ENCODE assay signal across 22 cellular contexts in genomic region chr15:89155656-89156055, GRCh38.
DNase-seq lines count a peak whose midpoint lies in the region; ATAC-seq and TF ChIP-seq lines count a peak whose summit lies in the region.
"Had no signal": no experiment of that assay in that cellular context is flagged by ENCODE, and none has a peak within 500 bp of the region (broad histone marks: within the 10 kb centered on the region; RNA-seq: fewer than 3 reads in every experiment).

No MANE protein-coding gene starts in this region.

- H4K20me1 ChIP-seq in IMR-90 (ENCODE audit: insufficient read depth, low read length) (no peaks in the 10 kb centered on the region), GM23338 (replicated peaks; ENCODE audit: insufficient read depth) (0 out of 2 replicates have a peak, but pooled peaks cover 2% of the 10 kb centered on the region), Karpas-422 (ENCODE audit: insufficient read depth, low read depth, low read length) (no peaks in the 10 kb centered on the region)

- H3K79me2 ChIP-seq in GM23338 (replicated peaks; ENCODE audit: insufficient read depth) = no peaks in the 10 kb centered on the region
- H3K79me2 ChIP-seq in Karpas-422 (ENCODE audit: low read length) = no peaks in the 10 kb centered on the region

- TF ChIP-seq POLR2A in IMR-90 (IDR thresholded peaks at IDR 0.05; ENCODE audit: low read depth, low read length) (no peak), gastrocnemius medialis (IDR thresholded peaks at IDR 0.05) (peak; percentile 34 to 69)

- H2BK20ac ChIP-seq in IMR-90 (ENCODE audit: low read depth, low read length) = no peak overlapping the region

- dilution Hi-C loops in IMR-90 (cut with HindIII; ENCODE audit: low sequenced_read_pairs, unreplicated experiment) = no loop called here

- H3K9me3 ChIP-seq in IMR-90 (ENCODE audit: control insufficient read depth, insufficient read depth, low read length) = no peaks in the 10 kb centered on the region
- no peaks in the 10 kb centered on the region for H3K9me3 ChIP-seq in right atrium auricular region
- H3K9me3 ChIP-seq in gastrocnemius medialis = no peaks in the 10 kb centered on the region
- H3K9me3 ChIP-seq in Caco-2 = no peaks in the 10 kb centered on the region
- no peaks in the 10 kb centered on the region for H3K9me3 ChIP-seq in Karpas-422 (ENCODE audit: low read length)

- TF ChIP-seq CTCF in IMR-90 (conservative IDR thresholded peaks at IDR 0.05; ENCODE audit: low read depth, low read length) (no peak), right atrium auricular region (IDR thresholded peaks at IDR 0.05) (no peak), gastrocnemius medialis (IDR thresholded peaks at IDR 0.05 in 4 of 5, conservative IDR thresholded peaks at IDR 0.05 in 1 of 5) (no peak), GM23338 (conservative IDR thresholded peaks at IDR 0.05; ENCODE audit: low read depth in 2 of 2) (no peak), Caco-2 (IDR thresholded peaks at IDR 0.05; ENCODE audit: insufficient read depth in 1 of 2, low read depth in 1 of 2, low read length in 1 of 2, severe bottlenecking in 1 of 2, unreplicated experiment in 1 of 2) (no peak)

- H3K36me3 Mint-ChIP-seq in GM23338 (ENCODE audit: low read depth) = peaks cover 26% of the 10 kb centered on the region
- H3K36me3 Mint-ChIP-seq in Caco-2 (ENCODE audit: insufficient read depth, unreplicated experiment) = peaks cover 6% of the 10 kb centered on the region

- POLR2A ChIA-PET in IMR-90 (lab: Charles Lee; ENCODE audit: unreplicated experiment) (no interaction called here), Caco-2 (lab: Charles Lee) (no interaction called here)

- 100% methylated on average over 1 of the region's 6 CpGs; no CpG with 5 or more reads in 1 of the 2 experiments for WGBS in IMR-90 (ENCODE audit: extremely low coverage in 2 of 2, insufficient read length in 1 of 2), 2 experiments

- peaks cover 10% of the 10 kb centered on the region; the same call in 1 of the 2 replicates for H3K9me1 ChIP-seq in IMR-90 (ENCODE audit: insufficient read depth, low read length)

- intact Hi-C loops in IMR-90 (cut with micrococcal nuclease) = no loop called here
- intact Hi-C loops in Right ventricle myocardium superior (cut with DNase I) = no loop called here
- intact Hi-C loops in gastrocnemius medialis (cut with DNase I; ENCODE audit: low total_unique reads) = no loop called here
- intact Hi-C loops in Caco-2 (cut with micrococcal nuclease; ENCODE audit: unreplicated experiment) = no loop called here

- H3K36me3 ChIP-seq in IMR-90 (ENCODE audit: control insufficient read depth, insufficient read depth, low read length) (peaks cover 28% of the 10 kb centered on the region), right atrium auricular region (peaks cover 53% of the 10 kb centered on the region), gastrocnemius medialis (peaks cover 0 to 35% of the 10 kb centered on the region in 2 donors), GM23338 (ENCODE audit: insufficient read depth) (no peaks in the 10 kb centered on the region), Caco-2 (ENCODE audit: control insufficient read depth, insufficient read depth, low read length) (peaks cover 2% of the 10 kb centered on the region), Karpas-422 (ENCODE audit: insufficient read depth, low read length) (peaks cover 24% of the 10 kb centered on the region; the same call in 1 of the 2 replicates)

- H3K9ac ChIP-seq in IMR-90 (ENCODE audit: low read depth, low read length) (no peak overlapping the region), Karpas-422 (ENCODE audit: low read length) (no peak overlapping the region)

- H3K18ac ChIP-seq in IMR-90 (ENCODE audit: low read depth, low read length) = no peak overlapping the region

- H3K27ac Mint-ChIP-seq in GM23338 (no peak overlapping the region), Caco-2 (ENCODE audit: unreplicated experiment) (no peak overlapping the region)
- H3K27ac Mint-ChIP-seq: HFFc6, IgD-negative memory B cell had no signal

- no peak overlapping the region for H3K23ac ChIP-seq in IMR-90 (ENCODE audit: low read depth, low read length)

- H3F3A ChIP-seq in GM23338 (replicated peaks; ENCODE audit: low read depth) = no peaks in the 10 kb centered on the region

- no peak overlapping the region for H3K4ac ChIP-seq in IMR-90 (ENCODE audit: low read depth, low read length)

- no peak overlapping the region for H2BK5ac ChIP-seq in IMR-90 (ENCODE audit: low read depth, low read length, poor library complexity, severe bottlenecking)

- H2AK9ac ChIP-seq in IMR-90 (replicated peaks; ENCODE audit: low read depth, low read length, poor library complexity) = peak overlapping the region; percentile 31

- no peak overlapping the region for H4K91ac ChIP-seq in IMR-90 (ENCODE audit: insufficient read depth, low read depth, low read length)

- no peak overlapping the region for H2BK120ac ChIP-seq in IMR-90 (ENCODE audit: low read depth, low read length)

- DNase-seq in IMR-90 (no peak), Right ventricle myocardium superior (peak; percentile 77), right atrium auricular region (ENCODE audit: low spot score) (no peak), gastrocnemius medialis (peak; percentile 94 to 98), GM23338 (ENCODE audit: low spot score) (no peak), Caco-2 (no peak), Karpas-422 (no peak)
- DNase-seq: Calu3; CD4-positive, alpha-beta memory T cell; DMS53; EL; H7; HFFc6; Kasumi-1; MM.1S; NCI-H1092 treated with DMSO at 0.1 percent for 48 hours; NCI-H146; NCI-H748 treated with DMSO at 0.1 percent for 48 hours; SHP77 had no signal

- H3K4me3 Mint-ChIP-seq in GM23338 (no peak overlapping the region), Caco-2 (ENCODE audit: unreplicated experiment) (no peak overlapping the region)
- H3K4me3 Mint-ChIP-seq: CD4-positive, alpha-beta memory T cell; HFFc6; IgD-negative memory B cell had no signal

- H4K8ac ChIP-seq in IMR-90 (ENCODE audit: low read depth in 2 of 2, low read length in 2 of 2) = no peak overlapping the region

- H3K79me1 ChIP-seq in IMR-90 (ENCODE audit: low read depth in 1 of 2, low read length in 2 of 2) = peaks cover 16 to 23% of the 10 kb centered on the region in 2 experiments

- TF ChIP-seq RAD21 in IMR-90 (IDR thresholded peaks at IDR 0.05; ENCODE audit: low read length) = no peak

- H3K4me1 Mint-ChIP-seq in GM23338 (peaks cover 2% of the 10 kb centered on the region; the same call in 2 of the 3 replicates), Caco-2 (ENCODE audit: low read depth, unreplicated experiment) (no peaks in the 10 kb centered on the region)

- no peaks in the 10 kb centered on the region for H3K27me3 Mint-ChIP-seq in GM23338 (ENCODE audit: insufficient read depth, low read depth, poor library complexity)
- H3K27me3 Mint-ChIP-seq in Caco-2 (ENCODE audit: insufficient read depth, unreplicated experiment) = no peaks in the 10 kb centered on the region
- H3K27me3 Mint-ChIP-seq: CD4-positive, alpha-beta memory T cell; IgD-negative memory B cell had no signal

- H3K4me1 ChIP-seq in IMR-90 (ENCODE audit: control insufficient read depth, insufficient read depth, low read length) (no peaks in the 10 kb centered on the region), right atrium auricular region (peaks cover 0 to 24% of the 10 kb centered on the region in 2 donors), gastrocnemius medialis (peaks cover 7 to 51% of the 10 kb centered on the region in 2 donors), GM23338 (ENCODE audit: insufficient read depth) (no peaks in the 10 kb centered on the region), Caco-2 (0 out of 2 replicates have a peak, but pooled peaks cover under 1% of the 10 kb centered on the region), Karpas-422 (ENCODE audit: low read length) (no peaks in the 10 kb centered on the region)

- H4K5ac ChIP-seq in IMR-90 (ENCODE audit: low read depth, low read length) = no peak overlapping the region

- no peak overlapping the region for H2AFZ ChIP-seq in IMR-90 (replicated peaks; ENCODE audit: low read length, poor library complexity)
- H2AFZ ChIP-seq in GM23338 = no peak overlapping the region
- H2AFZ ChIP-seq in Karpas-422 (ENCODE audit: low read length) = no peak overlapping the region

- no peaks in the 10 kb centered on the region for H3K27me3 ChIP-seq in IMR-90 (ENCODE audit: control insufficient read depth, insufficient read depth, low read length)
- H3K27me3 ChIP-seq in right atrium auricular region = no peaks in the 10 kb centered on the region
- H3K27me3 ChIP-seq in gastrocnemius medialis = no peaks in the 10 kb centered on the region
- no peaks in the 10 kb centered on the region for H3K27me3 ChIP-seq in GM23338 (ENCODE audit: insufficient read depth)
- no peaks in the 10 kb centered on the region for H3K27me3 ChIP-seq in Caco-2 (replicated peaks; ENCODE audit: control insufficient read depth, insufficient read depth, low read length)
- no peaks in the 10 kb centered on the region for H3K27me3 ChIP-seq in Karpas-422 (ENCODE audit: low read length)

- no peak overlapping the region for H3K4me2 ChIP-seq in IMR-90 (ENCODE audit: low read depth, low read length)
- no peak overlapping the region for H3K4me2 ChIP-seq in GM23338
- H3K4me2 ChIP-seq in Karpas-422 (ENCODE audit: low read depth, low read length, poor library complexity, severe bottlenecking) = no peak overlapping the region

- CTCF ChIA-PET in IMR-90 (lab: Yijun Ruan, JAX) = no interaction called here
- CTCF ChIA-PET in Caco-2 (lab: Charles Lee) = interaction anchor here (0.5 kb wide), 1 partner anchor 67 kb away, joined by 3 read pairs; the partner anchor contains the start of gene ABHD2

- ATAC-seq in IMR-90 (ENCODE audit: low read depth) (no peak), Right ventricle myocardium superior (ENCODE audit: poor library complexity) (peak; percentile 86), gastrocnemius medialis (peak; percentile 97 to 98), GM23338 (no peak)
- ATAC-seq: GM12878 had no signal

- H3K56ac ChIP-seq in IMR-90 (ENCODE audit: extremely low read depth, insufficient read depth, low read length) = no peak overlapping the region

- no TSS peak for BruUV-seq in IMR-90 (replicated peaks; lab: Mats Ljungman, UMichigan)
- BruUV-seq in Caco-2 (replicated peaks; lab: Mats Ljungman, UMichigan) = no TSS peak

- no peak overlapping the region for H2AK5ac ChIP-seq in IMR-90 (ENCODE audit: low read depth, low read length)

- H3K9me2 ChIP-seq in GM23338 (ENCODE audit: insufficient read depth) = no peaks in the 10 kb centered on the region
- H3K9me2 ChIP-seq in Karpas-422 (replicated peaks; ENCODE audit: insufficient read depth, low read length) = no peaks in the 10 kb centered on the region

- in situ Hi-C loops in IMR-90 (cut with MboI; ENCODE audit: low sequenced_read_pairs) = loop anchor here (25.0 kb wide), 1 partner anchor 493 kb away; no protein-coding TSS in a partner anchor
- in situ Hi-C loops in gastrocnemius medialis (cut with MboI; ENCODE audit: low sequenced_read_pairs in 4 of 4) = loop anchor here in 1 of 4 donors (25.0 kb wide), 1 partner anchor 243 kb away; the partner anchor contains the start of gene MFGE8

- H3K4me3 ChIP-seq in IMR-90 (ENCODE audit: insufficient read depth, low read depth, low read length) (no peak overlapping the region), right atrium auricular region (no peak overlapping the region), gastrocnemius medialis (no peak overlapping the region), GM23338 (no peak overlapping the region), Caco-2 (ENCODE audit: low read depth, low read length) (no peak overlapping the region), Karpas-422 (ENCODE audit: low read length) (no peak overlapping the region)
- H3K4me3 ChIP-seq: GM12878, SK-N-MC had no signal

- H3K9me3 Mint-ChIP-seq in GM23338 (no peaks in the 10 kb centered on the region), Caco-2 (ENCODE audit: unreplicated experiment) (no peaks in the 10 kb centered on the region)
- H3K9me3 Mint-ChIP-seq: CD4-positive, alpha-beta memory T cell; HFFc6; IgD-negative memory B cell had no signal

- H3K27ac ChIP-seq in IMR-90 (ENCODE audit: insufficient read depth, low read length) = no peak overlapping the region
- peak overlapping the region; percentile 80 to 86 for H3K27ac ChIP-seq in right atrium auricular region
- H3K27ac ChIP-seq in gastrocnemius medialis = peak overlapping the region; percentile 89 to 95 (median 92)
- H3K27ac ChIP-seq in GM23338 (ENCODE audit: low read depth) = no peak overlapping the region
- no peak overlapping the region for H3K27ac ChIP-seq in Karpas-422 (ENCODE audit: low read length)
- H3K27ac ChIP-seq: SK-N-MC had no signal

- H2BK15ac ChIP-seq in IMR-90 (ENCODE audit: low read depth, low read length) = no peak overlapping the region

- H3K14ac ChIP-seq in IMR-90 (replicated peaks; ENCODE audit: low read depth, low read length) = no peak overlapping the region

Comparison
In these comparisons a context has a peak if more than half of its experiments do, and no peak if none do; other contexts are left out.
1. DNase-seq: peak in Right ventricle myocardium superior (single experiment) and gastrocnemius medialis (2 of 2); none in IMR-90 (single experiment), right atrium auricular region (single experiment), GM23338 (single experiment), Caco-2 (0 of 2) and Karpas-422 (single experiment).
2. ATAC-seq: peak in Right ventricle myocardium superior (single experiment) and gastrocnemius medialis (2 of 2); none in IMR-90 (single experiment) and GM23338 (single experiment).
3. H3K27ac ChIP-seq: peak in right atrium auricular region (2 of 2) and gastrocnemius medialis (4 of 4); none in IMR-90 (single experiment), GM23338 (single experiment) and Karpas-422 (single experiment).